ENCODE assay signal across 8 cellular contexts in genomic region chr18:77131100-77131651, GRCh38. TPM values are rescaled to one million over a fixed set of nuclear protein-coding genes. Genes with fewer than 3 reads are reported as not detected.
A peak's percentile ranks its signal among the peaks of the same experiment; 100 is the strongest.
DNase-seq lines count a peak whose midpoint lies in the region; TF ChIP-seq lines count a peak whose summit lies in the region.

No MANE protein-coding gene starts in this region.

- peak overlapping the region; percentile 97 for H3K9ac ChIP-seq in Karpas-422 (ENCODE audit: low read length)

- H3K27me3 ChIP-seq in GM06990 (replicated peaks; ENCODE audit: control insufficient read depth, insufficient read depth, low read length) (no peaks in the 10 kb centered on the region), Karpas-422 (ENCODE audit: low read length) (no peaks in the 10 kb centered on the region), neuron (ENCODE audit: insufficient read depth, low read length) (peaks cover 54% of the 10 kb centered on the region)

- H3K27ac ChIP-seq in Karpas-422 (ENCODE audit: low read length), result peak overlapping the region; percentile 91

- H2AFZ ChIP-seq in Karpas-422 (ENCODE audit: low read length) (peak overlapping the region; percentile 67; the same call in 1 of the 2 replicates), neuron (ENCODE audit: low read depth, low read length) (peak overlapping the region; percentile 49)

- no peaks in the 10 kb centered on the region for H3K9me3 ChIP-seq in Karpas-422 (ENCODE audit: low read length)
- H3K9me3 ChIP-seq in neuron (ENCODE audit: low read length), result no peaks in the 10 kb centered on the region

- H3K4me2 ChIP-seq in Karpas-422 (ENCODE audit: low read depth, low read length, poor library complexity, severe bottlenecking), result peak overlapping the region; percentile 96

- H3K4me3 ChIP-seq in GM06990 (replicated peaks; ENCODE audit: low read depth, low read length) (peak overlapping the region; percentile 82), Karpas-422 (ENCODE audit: low read length) (peak overlapping the region; percentile 92), fibroblast of the aortic adventitia (ENCODE audit: low read depth, low read length) (peak overlapping the region; percentile 74), neuron (ENCODE audit: low read length) (peak overlapping the region; percentile 5)

- DNase-seq in GM06990 (ENCODE audit: extremely low read depth, insufficient read length), result peak; percentile 60
- peak; percentile 83 for DNase-seq in Karpas-422
- DNase-seq in activated T-cell treated with anti-CD3 and anti-CD28 coated beads, Interleukin-2, amount 50 U/mL, for 1 hour, result peak; percentile 50
- DNase-seq in fibroblast of the aortic adventitia (ENCODE audit: low read depth), result peak; percentile 57
- no peak for DNase-seq in NCI-H1092 treated with DMSO at 0.1 percent for 48 hours (lab: John Stamatoyannopoulos, UW)
- DNase-seq in NCI-H82 treated with DMSO at 0.1 percent for 48 hours (lab: John Stamatoyannopoulos, UW; ENCODE audit: unreplicated experiment), result no peak
- DNase-seq in AG20443 (ENCODE audit: low spot score), result no peak

- no peaks in the 10 kb centered on the region for H3K36me3 ChIP-seq in GM06990 (ENCODE audit: control insufficient read depth, insufficient read depth, low read length)
- H3K36me3 ChIP-seq in Karpas-422 (ENCODE audit: insufficient read depth, low read length), result no peaks in the 10 kb centered on the region
- no peaks in the 10 kb centered on the region for H3K36me3 ChIP-seq in neuron (ENCODE audit: insufficient read depth, low read length)

- TF ChIP-seq CTCF in GM06990 (IDR thresholded peaks at IDR 0.05; ENCODE audit: insufficient read depth, low read length, poor library complexity, severe bottlenecking) (no peak), fibroblast of the aortic adventitia (IDR thresholded peaks at IDR 0.05; ENCODE audit: insufficient read depth, low read length) (no peak)

- no peaks in the 10 kb centered on the region for H3K9me2 ChIP-seq in Karpas-422 (replicated peaks; ENCODE audit: insufficient read depth, low read length)

- peaks cover 57% of the 10 kb centered on the region for H3K79me2 ChIP-seq in Karpas-422 (ENCODE audit: low read length)

- no peaks in the 10 kb centered on the region for H4K20me1 ChIP-seq in Karpas-422 (ENCODE audit: insufficient read depth, low read depth, low read length)

- peaks cover 70% of the 10 kb centered on the region for H3K4me1 ChIP-seq in Karpas-422 (ENCODE audit: low read length)
- peaks cover 8% of the 10 kb centered on the region for H3K4me1 ChIP-seq in neuron (ENCODE audit: insufficient read depth, low read length)

RNA-seq across cellular contexts. Expression of gene MBP, which starts 1.4 kb away (rescaled TPM):
- total RNA-seq in Karpas-422 (2014; rRNA removed; shearing (Covaris generic); ENCODE audit: low replicate concordance), result 58.3 and 67.8 TPM in 2 replicates
- 25.8 and 54.1 TPM in 2 replicates for total RNA-seq in fibroblast of the aortic adventitia (ENCODE audit: low replicate concordance)

Comparison
In these comparisons a context has a peak if more than half of its experiments do, and no peak if none do; other contexts are left out.
1. DNase-seq: peak in GM06990 (single experiment), Karpas-422 (single experiment), activated T-cell treated with anti-CD3 and anti-CD28 coated beads, Interleukin-2, amount 50 U/mL, for 1 hour (single experiment) and fibroblast of the aortic adventitia (single experiment); none in NCI-H1092 treated with DMSO at 0.1 percent for 48 hours (single experiment), NCI-H82 treated with DMSO at 0.1 percent for 48 hours (single experiment) and AG20443 (single experiment).
2. H3K4me3 ChIP-seq: peak in every context shown above with its lines; median percentile 92 in Karpas-422; 82 in GM06990; 74 in fibroblast of the aortic adventitia; 5 in neuron.